10 cellular contexts compared by ENCODE assay signal in genomic region chr16:4111748-4112696, GRCh38. TPM values are rescaled to one million over a fixed set of nuclear protein-coding genes. Genes with fewer than 3 reads are reported as not detected.
DNase-seq lines count a peak whose midpoint lies in the region; ATAC-seq and TF ChIP-seq lines count a peak whose summit lies in the region.
"Had no signal": no experiment of that assay in that cellular context is flagged by ENCODE, and none has a peak within 500 bp of the region (broad histone marks: within the 10 kb centered on the region; RNA-seq: fewer than 3 reads in every experiment).

No MANE protein-coding gene starts in this region.

- no peak overlapping the region for H2AK5ac ChIP-seq in H9 (ENCODE audit: insufficient read length, low read length)

- no peaks in the 10 kb centered on the region for H3K9me2 ChIP-seq in SK-N-SH

- no peaks in the 10 kb centered on the region for H3K79me2 ChIP-seq in SK-N-SH (ENCODE audit: insufficient read depth)
- H3K79me2 ChIP-seq in H9 (ENCODE audit: insufficient read depth, low read length), result no peaks in the 10 kb centered on the region

- H3K18ac ChIP-seq in H9 (ENCODE audit: insufficient read length, low read depth, low read length), result no peak overlapping the region

- H3F3A ChIP-seq in SK-N-SH (replicated peaks; ENCODE audit: insufficient read depth), result no peaks in the 10 kb centered on the region

- in situ Hi-C loops in KBM-7 (cut with MboI; ENCODE audit: low pct_unique_long_range_greater_than_20kb, low sequenced_read_pairs), result no loop called here

- H3K4me3 Mint-ChIP-seq in H9, result peak overlapping the region in 1 of 2 experiments; percentile 16; a peak in 2 of 5 replicates

- H3K36me3 Mint-ChIP-seq in H9 (ENCODE audit: insufficient read depth in 1 of 3, low read depth in 3 of 3), result peaks cover 0 to 9% (median 2%) of the 10 kb centered on the region in 3 experiments; a peak in 2 of 7 replicates

- H3K27me3 ChIP-seq in SK-N-SH (ENCODE audit: insufficient read depth) (no peaks in the 10 kb centered on the region), skeletal muscle tissue (ENCODE audit: control insufficient read depth in 3 of 3, insufficient read depth in 3 of 3, low read length in 3 of 3) (no peaks in the 10 kb centered on the region), H9 (ENCODE audit: insufficient read depth, low read length) (no peaks in the 10 kb centered on the region; the same call in 1 of the 2 replicates)

- H4K5ac ChIP-seq in H9 (ENCODE audit: insufficient read length, low read depth, low read length), result no peak overlapping the region

- TF ChIP-seq RAD21 in SK-N-SH (IDR thresholded peaks at IDR 0.05; ENCODE audit: low read length), result no peak

- H4K20me1 ChIP-seq in SK-N-SH (ENCODE audit: insufficient read depth) (no peaks in the 10 kb centered on the region), H9 (ENCODE audit: control insufficient read depth, insufficient read depth, insufficient read length) (no peaks in the 10 kb centered on the region)

- no peak overlapping the region for H2BK12ac ChIP-seq in H9 (ENCODE audit: insufficient read length, low read depth, low read length)

- DNase-seq in DMS79 treated with DMSO at 0.1 percent for 48 hours (lab: John Stamatoyannopoulos, UW) (peak; percentile 22), DMS79 (lab: John Stamatoyannopoulos, UW) (no peak), SK-N-SH (no peak), fibroblast of villous mesenchyme (ENCODE audit: low read depth) (peak; percentile 63), KBM-7 (no peak), H9 (no peak)
- DNase-seq: amygdala had no signal

- 76% methylated on average over 16 of the region's 16 CpGs for WGBS in SK-N-SH (ENCODE audit: low lambda C conversion rate)
- 100% methylated on average over 1 of the region's 16 CpGs for WGBS in H9 (ENCODE audit: extremely low coverage, insufficient read length, low lambda C conversion rate)

- H3K9me3 ChIP-seq in SK-N-SH (no peaks in the 10 kb centered on the region), skeletal muscle tissue (ENCODE audit: control insufficient read depth in 3 of 3, low read length in 3 of 3) (no peaks in the 10 kb centered on the region), H9 (ENCODE audit: control insufficient read depth, low read depth, low read length) (no peaks in the 10 kb centered on the region)

- no peak overlapping the region for H4K91ac ChIP-seq in H9 (ENCODE audit: insufficient read length, low read depth, low read length)

- H3K4me3 ChIP-seq in SK-N-SH (ENCODE audit: low read depth in 2 of 2, low read length in 1 of 2), result peak overlapping the region; percentile 4 to 6; a peak in 3 of 4 replicates
- peak overlapping the region; percentile 67 for H3K4me3 ChIP-seq in fibroblast of villous mesenchyme (ENCODE audit: low read depth, low read length)
- H3K4me3 ChIP-seq in skeletal muscle tissue (ENCODE audit: low read length in 3 of 3), result peak overlapping the region; percentile 61 to 81 (median 66)

- TF ChIP-seq CTCF in SK-N-SH (IDR thresholded peaks at IDR 0.05) (no peak), fibroblast of villous mesenchyme (IDR thresholded peaks at IDR 0.05; ENCODE audit: insufficient read depth, low read depth, low read length) (no peak), H9 (conservative IDR thresholded peaks at IDR 0.05) (no peak)

- CTCF ChIA-PET in SK-N-SH (lab: Yijun Ruan, JAX), result interaction anchor here (0.6 to 2.5 kb wide), 5 partner anchors 15 to 173 kb away, joined by 3 to 7 read pairs (median 4); no protein-coding TSS in a partner anchor

- POLR2A ChIA-PET in SK-N-SH (lab: Yijun Ruan, JAX), result no interaction called here

- H2BK5ac ChIP-seq in H9 (ENCODE audit: insufficient read length, low read length), result no peak overlapping the region

- no peak overlapping the region for H3K14ac ChIP-seq in H9 (ENCODE audit: insufficient read depth, low read length)

- H3T11ph ChIP-seq in H9 (ENCODE audit: low read length), result no peak overlapping the region

- no peak overlapping the region for H3K56ac ChIP-seq in H9 (ENCODE audit: insufficient read length, low read depth, low read length)

- peaks cover 5% of the 10 kb centered on the region for H3K23me2 ChIP-seq in H9 (ENCODE audit: insufficient read length, low read depth, low read length, poor library complexity, severe bottlenecking)

- H3K9ac ChIP-seq in SK-N-SH, result no peak overlapping the region
- H3K9ac ChIP-seq in skeletal muscle tissue (ENCODE audit: low read depth in 1 of 3, low read length in 3 of 3), result peak overlapping the region; percentile 67 to 91 (median 75)
- H3K9ac ChIP-seq in H9 (ENCODE audit: extremely low read depth, insufficient read length, low read length), result no peak overlapping the region

- H2AFZ ChIP-seq in SK-N-SH (ENCODE audit: low read depth), result peak overlapping the region; percentile 51; the same call in 1 of the 2 replicates
- no peak overlapping the region for H2AFZ ChIP-seq in H9 (ENCODE audit: low read length)

- H3K4me1 ChIP-seq in SK-N-SH (ENCODE audit: control insufficient read depth in 1 of 2, insufficient read depth in 2 of 2, low read depth in 1 of 2, low read length in 1 of 2) (peaks cover 8 to 30% of the 10 kb centered on the region in 2 experiments; a peak in 3 of 4 replicates), skeletal muscle tissue (ENCODE audit: control insufficient read depth in 3 of 3, insufficient read depth in 3 of 3, low read length in 3 of 3) (peaks cover 45 to 63% (median 45%) of the 10 kb centered on the region in 3 donors), H9 (ENCODE audit: insufficient read depth, low read length) (no peaks in the 10 kb centered on the region; the same call in 1 of the 2 replicates)

- no peak overlapping the region for H2BK120ac ChIP-seq in H9 (ENCODE audit: low read depth, low read length, poor library complexity, severe bottlenecking)

- H3K36me3 ChIP-seq in SK-N-SH (replicated peaks in 1 of 2; ENCODE audit: control insufficient read depth in 1 of 2, insufficient read depth in 2 of 2, low read length in 1 of 2) (no peaks in the 10 kb centered on the region), skeletal muscle tissue (ENCODE audit: control insufficient read depth in 3 of 3, insufficient read depth in 3 of 3, low read length in 3 of 3) (peaks cover 3 to 12% (median 8%) of the 10 kb centered on the region in 3 donors)

- no peak overlapping the region for H3K27ac ChIP-seq in SK-N-SH (ENCODE audit: low read depth in 2 of 2, low read length in 1 of 2)
- peak overlapping the region; percentile 28 for H3K27ac ChIP-seq in skeletal muscle tissue (ENCODE audit: low read depth, low read length)
- H3K27ac ChIP-seq in H9 (ENCODE audit: insufficient read length, low read depth, low read length), result no peak overlapping the region

- no peak overlapping the region for H2BK15ac ChIP-seq in H9 (ENCODE audit: low read depth, low read length)

- H3K79me1 ChIP-seq in H9 (ENCODE audit: insufficient read depth, low read depth, low read length, poor library complexity, severe bottlenecking), result no peaks in the 10 kb centered on the region

- peaks cover 26 to 36% of the 10 kb centered on the region in 2 experiments for H3K4me1 Mint-ChIP-seq in H9

- H3K27ac Mint-ChIP-seq in H9, result no peak overlapping the region
- H3K27ac Mint-ChIP-seq: progenitor cell of endocrine pancreas had no signal

- no peak for ATAC-seq in HG03045 (IDR thresholded peaks at IDR 0.05; ENCODE audit: unreplicated experiment)

- H3K4me2 ChIP-seq in SK-N-SH (peak overlapping the region; percentile 64), H9 (ENCODE audit: insufficient read depth, insufficient read length, low read length) (no peak overlapping the region)

- H3K9me3 Mint-ChIP-seq in H9, result no peaks in the 10 kb centered on the region

- TF ChIP-seq EP300 in SK-N-SH (IDR thresholded peaks at IDR 0.05; ENCODE audit: borderline replicate concordance in 1 of 2, low read depth in 1 of 2, low read length in 1 of 2), result no peak

- H2BK20ac ChIP-seq in H9 (ENCODE audit: low read depth, low read length, poor library complexity, severe bottlenecking), result no peak overlapping the region

- no peak overlapping the region for H3K4ac ChIP-seq in H9 (ENCODE audit: low read depth, low read length)

- H4K8ac ChIP-seq in H9 (replicated peaks; ENCODE audit: insufficient read length, low read depth, low read length), result no peak overlapping the region

- H3K27me3 Mint-ChIP-seq in H9 (ENCODE audit: low read depth), result peaks cover 25% of the 10 kb centered on the region

- no peak overlapping the region for H3K23ac ChIP-seq in H9 (ENCODE audit: insufficient read length, low read depth, low read length)

TF ChIP-seq in SK-N-SH, 30 proteins besides CTCF, POLR2A, EP300 and RAD21:
- no peak for TF ChIP-seq MEF2A (IDR thresholded peaks at IDR 0.05; ENCODE audit: borderline replicate concordance, low read depth)
- no peak for TF ChIP-seq TAF1 (IDR thresholded peaks at IDR 0.05; ENCODE audit: borderline replicate concordance, low read depth, low read length)
- TF ChIP-seq IRF3 (IDR thresholded peaks at IDR 0.05; ENCODE audit: low read depth, low read length), result no peak
- no peak for TF ChIP-seq RFX5 (IDR thresholded peaks at IDR 0.05; ENCODE audit: low read length)

RNA-seq across cellular contexts. Expression of gene ADCY9, which starts 4.2 kb away (rescaled TPM):
- polyA plus RNA-seq in SK-N-SH (2012; rRNA removed), result 2.7 and 5.2 TPM in 2 replicates
- polyA plus RNA-seq in SK-N-SH (2012; cell fraction: cytosol; rRNA removed), result 2.6 and 3.4 TPM in 2 replicates
- 4.6 and 5.0 TPM in 2 replicates for polyA plus RNA-seq in SK-N-SH (2012; cell fraction: nucleus; rRNA removed)
- total RNA-seq in fibroblast of villous mesenchyme (38.0 and 44.1 TPM in 2 replicates), skeletal muscle tissue (8.9 TPM), H9 (2021) (4.7 and 5.7 TPM in 2 replicates)

Comparison
In these comparisons a context has a peak if more than half of its experiments do, and no peak if none do; other contexts are left out.
1. DNase-seq: peak in DMS79 treated with DMSO at 0.1 percent for 48 hours (single experiment) and fibroblast of villous mesenchyme (single experiment); none in DMS79 (single experiment), SK-N-SH (single experiment), KBM-7 (single experiment) and H9 (single experiment).
2. H3K4me3 ChIP-seq: peak in every context shown above with its lines; median percentile 67 in fibroblast of villous mesenchyme; 66 in skeletal muscle tissue; 5 in SK-N-SH.
3. H3K9ac ChIP-seq: peak in skeletal muscle tissue (3 of 3); none in SK-N-SH (single experiment) and H9 (single experiment).